In the genomic region with DNA sequence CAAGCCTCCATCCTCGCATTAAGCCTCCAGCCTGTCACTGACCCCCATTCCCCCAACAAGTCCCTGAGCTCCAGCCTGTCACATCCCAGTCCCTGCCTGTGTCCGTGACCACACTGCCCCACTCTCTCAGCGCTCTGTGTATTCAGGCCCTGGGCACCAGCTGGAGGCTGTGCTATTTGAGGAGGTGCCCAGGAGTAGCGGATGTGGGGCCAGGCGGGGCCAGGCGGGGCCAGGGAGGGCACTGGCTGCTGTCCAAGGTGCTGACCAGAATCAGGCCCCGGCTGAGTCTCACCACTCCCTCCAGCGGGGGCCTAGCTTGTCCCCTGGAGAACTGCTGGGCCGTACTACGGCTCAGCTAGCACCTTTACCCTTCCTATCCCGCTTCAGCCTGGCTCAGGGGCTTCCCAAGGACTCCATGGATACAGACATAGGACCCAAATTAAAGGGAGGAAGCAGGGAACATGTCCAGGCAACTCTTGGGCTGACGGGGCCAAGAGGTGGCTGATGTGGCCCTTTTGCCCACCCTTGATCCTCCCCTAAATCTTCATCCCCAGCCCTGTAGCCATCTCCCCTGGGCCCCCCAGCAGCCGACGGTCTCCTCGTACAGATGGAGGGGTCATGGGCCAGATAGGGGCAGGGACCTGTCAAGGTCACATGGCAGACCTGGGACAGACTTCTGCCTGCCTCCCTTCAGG, we compare ENCODE assay signal across 8 cellular contexts. TPM values are rescaled to one million over a fixed set of nuclear protein-coding genes. Genes with fewer than 3 reads are reported as not detected.
DNase-seq lines count a peak whose midpoint lies in the region; ATAC-seq lines count a peak whose summit lies in the region.

No MANE protein-coding gene starts in this region.

- no peak overlapping the region for H3K4me3 Mint-ChIP-seq in naive thymus-derived CD4-positive, alpha-beta T cell

- H3K36me3 ChIP-seq in naive thymus-derived CD4-positive, alpha-beta T cell (ENCODE audit: control insufficient read depth in 2 of 3, insufficient read depth in 3 of 3, low read length in 3 of 3), result no peaks in the 10 kb centered on the region

- H3K36me3 Mint-ChIP-seq in naive thymus-derived CD4-positive, alpha-beta T cell, result no peaks in the 10 kb centered on the region

- H3K9me3 ChIP-seq in naive thymus-derived CD4-positive, alpha-beta T cell (ENCODE audit: control insufficient read depth in 2 of 3, low read length in 3 of 3), result no peaks in the 10 kb centered on the region

- POLR2A ChIA-PET in naive thymus-derived CD4-positive, alpha-beta T cell (lab: Charles Lee), result no interaction called here

- H3K4me3 ChIP-seq in naive thymus-derived CD4-positive, alpha-beta T cell (ENCODE audit: low read length), result no peak overlapping the region

- ATAC-seq in naive thymus-derived CD4-positive, alpha-beta T cell, result peak; percentile 72
- peak; percentile 67 for ATAC-seq in stimulated activated naive CD8-positive, alpha-beta T cell treated with anti-CD3 and anti-CD28 coated beads, Interleukin-15, Interleukin-2, amounts not matched to agents 100 U/mL and 50 U/mL, for 24 hours
- no peak for ATAC-seq in HG02981 (IDR thresholded peaks at IDR 0.05; ENCODE audit: unreplicated experiment)
- no peak for ATAC-seq in HG03095 (IDR thresholded peaks at IDR 0.05; ENCODE audit: unreplicated experiment)

- peaks cover 0 to 15% (median 5%) of the 10 kb centered on the region in 7 donors for H3K4me1 Mint-ChIP-seq in naive thymus-derived CD4-positive, alpha-beta T cell

- DNase-seq in EH (ENCODE audit: low read depth), result peak; percentile 63
- DNase-seq in NCI-H460 (ENCODE audit: extremely low read depth, low read depth), result peak; percentile 23
- peak; percentile 6 to 34 for DNase-seq in activated CD8-positive, alpha-beta memory T cell treated with anti-CD3 and anti-CD28 coated beads for 1 hour (ENCODE audit: extremely low read depth in 1 of 2, low read depth in 1 of 2)
- DNase-seq in epidermal melanocyte (ENCODE audit: insufficient read length, low spot score), result peak; percentile 72
- peak; percentile 31 to 74 (median 52) for DNase-seq in naive thymus-derived CD4-positive, alpha-beta T cell
- DNase-seq in stimulated activated naive CD8-positive, alpha-beta T cell treated with anti-CD3 and anti-CD28 coated beads, Interleukin-15, Interleukin-2, amounts not matched to agents 100 U/mL and 50 U/mL, for 24 hours, result peak; percentile 73

- peaks cover 0 to 6% of the 10 kb centered on the region in 2 donors for H3K4me1 ChIP-seq in naive thymus-derived CD4-positive, alpha-beta T cell (ENCODE audit: control insufficient read depth in 2 of 2, insufficient read depth in 2 of 2, low read length in 2 of 2)

- no peaks in the 10 kb centered on the region for H3K27me3 ChIP-seq in naive thymus-derived CD4-positive, alpha-beta T cell (ENCODE audit: control insufficient read depth in 2 of 2, insufficient read depth in 2 of 2, low read length in 2 of 2)

- intact Hi-C loops in naive thymus-derived CD4-positive, alpha-beta T cell (cut with micrococcal nuclease), result loop anchor here in 1 of 2 donors (1.0 kb wide), 1 partner anchor 119 kb away; no protein-coding TSS in a partner anchor

- no peaks in the 10 kb centered on the region for H3K9me3 Mint-ChIP-seq in naive thymus-derived CD4-positive, alpha-beta T cell

- H3K27ac Mint-ChIP-seq in naive thymus-derived CD4-positive, alpha-beta T cell, result no peak overlapping the region

- CTCF ChIA-PET in naive thymus-derived CD4-positive, alpha-beta T cell (lab: Charles Lee), result no interaction called here

- H3K27ac ChIP-seq in naive thymus-derived CD4-positive, alpha-beta T cell (ENCODE audit: low read depth, low read length), result no peak overlapping the region

- H3K27me3 Mint-ChIP-seq in naive thymus-derived CD4-positive, alpha-beta T cell, result peaks cover 0 to 7% (median 4%) of the 10 kb centered on the region in 5 donors

RNA-seq across cellular contexts. Expression of a gene that starts 1.1 kb away (rescaled TPM):
- not detected in 2 replicates for total RNA-seq in NCI-H460 (2014; rRNA removed; shearing (Covaris generic))
- polyA plus RNA-seq in NCI-H460 (2014; cell fraction: nucleus; rRNA removed), result not detected in 2 replicates
- not detected for total RNA-seq in naive thymus-derived CD4-positive, alpha-beta T cell
- polyA plus RNA-seq in naive thymus-derived CD4-positive, alpha-beta T cell, result not detected

RNA-seq across cellular contexts. Expression of a gene that starts 16.2 kb away (rescaled TPM):
- total RNA-seq in NCI-H460 (2014; rRNA removed; shearing (Covaris generic)), result not detected in 2 replicates
- not detected in 2 replicates for polyA plus RNA-seq in NCI-H460 (2014; cell fraction: nucleus; rRNA removed)
- total RNA-seq in naive thymus-derived CD4-positive, alpha-beta T cell, result not detected
- not detected for polyA plus RNA-seq in naive thymus-derived CD4-positive, alpha-beta T cell

RNA-seq across cellular contexts. Expression of a gene that starts 48.0 kb away (rescaled TPM):
- total RNA-seq in NCI-H460 (2014; rRNA removed; shearing (Covaris generic)), result 1.5 TPM in 2 replicates
- 2.4 and 2.6 TPM in 2 replicates for polyA plus RNA-seq in NCI-H460 (2014; cell fraction: nucleus; rRNA removed)
- 1 to 10 TPM in 4 of 5 experiments, under 1 TPM in 1; 0.38 to 3.8 (median 1.6) TPM for total RNA-seq in naive thymus-derived CD4-positive, alpha-beta T cell
- polyA plus RNA-seq in naive thymus-derived CD4-positive, alpha-beta T cell, result not detected

Comparison
In these comparisons a context has a peak if more than half of its experiments do, and no peak if none do; other contexts are left out.
1. DNase-seq: peak in every context shown above with its lines; median percentile 73 in stimulated activated naive CD8-positive, alpha-beta T cell treated with anti-CD3 and anti-CD28 coated beads, Interleukin-15, Interleukin-2, amounts not matched to agents 100 U/mL and 50 U/mL, for 24 hours; 72 in epidermal melanocyte; 63 in EH; 52 in naive thymus-derived CD4-positive, alpha-beta T cell; 23 in NCI-H460; 20 in activated CD8-positive, alpha-beta memory T cell treated with anti-CD3 and anti-CD28 coated beads for 1 hour.
2. ATAC-seq: peak in naive thymus-derived CD4-positive, alpha-beta T cell (single experiment) and stimulated activated naive CD8-positive, alpha-beta T cell treated with anti-CD3 and anti-CD28 coated beads, Interleukin-15, Interleukin-2, amounts not matched to agents 100 U/mL and 50 U/mL, for 24 hours (single experiment); none in HG02981 (single experiment) and HG03095 (single experiment).